8 cellular contexts compared by ENCODE assay signal in genomic region chr11:110295487-110296225, GRCh38. TPM values are rescaled to one million over a fixed set of nuclear protein-coding genes. Genes with fewer than 3 reads are reported as not detected.
DNase-seq lines count a peak whose midpoint lies in the region; ATAC-seq and TF ChIP-seq lines count a peak whose summit lies in the region.

No MANE protein-coding gene starts in this region.

- H3K27ac Mint-ChIP-seq in activated T-cell treated with anti-CD3 and anti-CD28 coated beads, Interleukin-2, amount 50 U/mL, for 72 hours, result peak overlapping the region; percentile 87
- peak overlapping the region; percentile 43 to 76 for H3K27ac Mint-ChIP-seq in natural killer cell

- ATAC-seq in GM18907 (IDR thresholded peaks at IDR 0.05; ENCODE audit: unreplicated experiment), result peak; percentile 72
- ATAC-seq in HG03108 (IDR thresholded peaks at IDR 0.05; ENCODE audit: unreplicated experiment), result peak; percentile 48
- peak; percentile 62 to 68 for ATAC-seq in activated T-cell treated with anti-CD3 and anti-CD28 coated beads, Interleukin-2, amount 50 U/mL, for 72 hours (replicated peaks in 1 of 2)
- ATAC-seq in natural killer cell, result peak; percentile 66 to 79 (median 67)

- TF ChIP-seq CTCF in natural killer cell (IDR thresholded peaks at IDR 0.05), result no peak

- H3K27me3 Mint-ChIP-seq in activated T-cell treated with anti-CD3 and anti-CD28 coated beads, Interleukin-2, amount 50 U/mL, for 72 hours (ENCODE audit: low read depth), result peaks cover 9% of the 10 kb centered on the region
- H3K27me3 Mint-ChIP-seq in natural killer cell (ENCODE audit: low read depth in 2 of 2), result no peaks in the 10 kb centered on the region

- peak overlapping the region; percentile 93 to 97 for H3K4me3 Mint-ChIP-seq in activated T-cell treated with anti-CD3 and anti-CD28 coated beads, Interleukin-2, amount 50 U/mL, for 72 hours
- H3K4me3 Mint-ChIP-seq in natural killer cell, result peak overlapping the region; percentile 91

- intact Hi-C loops in natural killer cell (cut with micrococcal nuclease), result loop anchor here (5.0 kb wide), 1 partner anchor 137 kb away; no protein-coding TSS in a partner anchor

- H3K4me1 Mint-ChIP-seq in activated T-cell treated with anti-CD3 and anti-CD28 coated beads, Interleukin-2, amount 50 U/mL, for 72 hours (ENCODE audit: low read depth), result peaks cover 73% of the 10 kb centered on the region
- H3K4me1 Mint-ChIP-seq in natural killer cell, result peaks cover 21% of the 10 kb centered on the region in 2 donors

- peaks cover 0 to 1% of the 10 kb centered on the region in 2 donors for H3K36me3 Mint-ChIP-seq in activated T-cell treated with anti-CD3 and anti-CD28 coated beads, Interleukin-2, amount 50 U/mL, for 72 hours (ENCODE audit: insufficient read depth in 2 of 2)
- no peaks in the 10 kb centered on the region for H3K36me3 Mint-ChIP-seq in natural killer cell

- peaks cover 2% of the 10 kb centered on the region in 2 donors for H3K9me3 Mint-ChIP-seq in activated T-cell treated with anti-CD3 and anti-CD28 coated beads, Interleukin-2, amount 50 U/mL, for 72 hours
- peaks cover 0 to 2% of the 10 kb centered on the region in 2 donors for H3K9me3 Mint-ChIP-seq in natural killer cell

- H3K27ac ChIP-seq in substantia nigra (ENCODE audit: low read depth, low read length, poor library complexity, severe bottlenecking), result peak overlapping the region; percentile 92

- DNase-seq in AG08395 (ENCODE audit: low spot score) (peak; percentile 65), NCI-H774 (lab: John Stamatoyannopoulos, UW) (peak; percentile 21), fibroblast of peridontal ligament (ENCODE audit: extremely low read depth) (peak; percentile 30), natural killer cell (peak; percentile 52), substantia nigra (lab: John Stamatoyannopoulos, UW) (peak in 42 of 49 donors; percentile 13 to 82 (median 55))
- DNase-seq in activated T-cell treated with anti-CD3 and anti-CD28 coated beads, Interleukin-2, amount 50 U/mL, for 72 hours, result peak; percentile 68 to 74

RNA-seq across cellular contexts. Expression of gene RDX, which starts 0.8 kb away (rescaled TPM):
- total RNA-seq in activated T-cell treated with anti-CD3 and anti-CD28 coated beads, Interleukin-2, amount 50 U/mL, for 72 hours, result 10 to 100 TPM; 49.0 to 56.5 TPM
- total RNA-seq in natural killer cell, result 10 to 100 TPM; 22.6 to 31.1 (median 25.9) TPM

Comparison
In these comparisons a context has a peak if more than half of its experiments do, and no peak if none do; other contexts are left out.
1. Peak in every context shown above with its lines: DNase-seq, ATAC-seq and H3K27ac ChIP-seq.
2. DNase-seq: peak in every context shown above with its lines; median percentile 71 in activated T-cell treated with anti-CD3 and anti-CD28 coated beads, Interleukin-2, amount 50 U/mL, for 72 hours; 65 in AG08395; 55 in substantia nigra; 52 in natural killer cell; 30 in fibroblast of peridontal ligament; 21 in NCI-H774.